ENCODE assay signal across 8 cellular contexts in genomic region chr1:2226525-2227340, GRCh38. TPM values are rescaled to one million over a fixed set of nuclear protein-coding genes. Genes with fewer than 3 reads are reported as not detected.
DNase-seq lines count a peak whose midpoint lies in the region; ATAC-seq and TF ChIP-seq lines count a peak whose summit lies in the region.

No MANE protein-coding gene starts in this region.

- H4K20me1 ChIP-seq in mammary epithelial cell (ENCODE audit: insufficient read depth, low read length): peaks cover 12% of the 10 kb centered on the region

- WGBS in mammary epithelial cell (ENCODE audit: low coverage, missing lambda C conversion rate): 47% methylated on average over 30 of the region's 72 CpGs
- WGBS in upper lobe of left lung, 2 donors: 46 to 93% methylated on average over 2 to 11 of the region's 72 CpGs

- no peaks in the 10 kb centered on the region for H3K27me3 ChIP-seq in CD8-positive, alpha-beta memory T cell (ENCODE audit: insufficient read depth, low read length, poor library complexity, severe bottlenecking)
- H3K27me3 ChIP-seq in mammary epithelial cell (ENCODE audit: insufficient read depth, low read length): no peaks in the 10 kb centered on the region
- H3K27me3 ChIP-seq in lower lobe of right lung (ENCODE audit: low read depth): no peaks in the 10 kb centered on the region
- no peaks in the 10 kb centered on the region for H3K27me3 ChIP-seq in upper lobe of left lung

- peaks cover 0 to 11% of the 10 kb centered on the region in 2 donors for H3K27me3 Mint-ChIP-seq in CD8-positive, alpha-beta memory T cell

- no peak for DNase-seq in CD8-positive, alpha-beta memory T cell
- DNase-seq in mammary epithelial cell: no peak
- DNase-seq in lower lobe of right lung: peak; percentile 63
- peak in 1 of 2 donors; percentile 26 for DNase-seq in upper lobe of left lung
- no peak for DNase-seq in stimulated activated CD4-positive, alpha-beta T cell treated with anti-CD3 and anti-CD28 coated beads, Interleukin-4, amount 100 ng/mL, for 4 hours
- no peak for DNase-seq in cerebellar cortex (ENCODE audit: low spot score)

- H3K4me1 ChIP-seq in CD8-positive, alpha-beta memory T cell (ENCODE audit: insufficient read depth, low read length): peaks cover 18% of the 10 kb centered on the region
- H3K4me1 ChIP-seq in mammary epithelial cell (ENCODE audit: insufficient read depth, low read length) (peaks cover 13% of the 10 kb centered on the region), lower lobe of right lung (peaks cover 34% of the 10 kb centered on the region), upper lobe of left lung (peaks cover 26 to 36% (median 30%) of the 10 kb centered on the region in 4 donors)

- peaks cover 0 to 24% (median 1%) of the 10 kb centered on the region in 3 donors for H3K36me3 Mint-ChIP-seq in CD8-positive, alpha-beta memory T cell

- H3K9ac ChIP-seq in mammary epithelial cell (ENCODE audit: insufficient read depth, low read length): peak overlapping the region; percentile 86

- BruUV-seq in mammary epithelial cell (replicated peaks; lab: Mats Ljungman, UMichigan): no TSS peak

- ATAC-seq in HG03280 (IDR thresholded peaks at IDR 0.05; ENCODE audit: unreplicated experiment) (peak; percentile 0), lower lobe of right lung (peak; percentile 0 to 2), upper lobe of left lung (ENCODE audit: low FRiP score in 2 of 2) (peak in 1 of 2 donors; percentile 3), GM19328 (IDR thresholded peaks at IDR 0.05; ENCODE audit: unreplicated experiment) (no peak)

- no peaks in the 10 kb centered on the region for H3K36me3 ChIP-seq in CD8-positive, alpha-beta memory T cell (ENCODE audit: insufficient read depth, low read length)
- H3K36me3 ChIP-seq in mammary epithelial cell (ENCODE audit: insufficient read depth, low read length) (no peaks in the 10 kb centered on the region), lower lobe of right lung (no peaks in the 10 kb centered on the region), upper lobe of left lung (no peaks in the 10 kb centered on the region)

- peak overlapping the region; percentile 97 for H3K4me2 ChIP-seq in mammary epithelial cell (ENCODE audit: insufficient read depth, low read depth, low read length)

- peaks cover 0 to 2% (median 0%) of the 10 kb centered on the region in 5 donors for H3K9me3 Mint-ChIP-seq in CD8-positive, alpha-beta memory T cell

- in situ Hi-C loops in mammary epithelial cell (cut with MboI; ENCODE audit: low sequenced_read_pairs in 2 of 2): no loop called here

- H3K27ac ChIP-seq in CD8-positive, alpha-beta memory T cell (ENCODE audit: low read depth, low read length): peak overlapping the region; percentile 51
- H3K27ac ChIP-seq in mammary epithelial cell (ENCODE audit: insufficient read depth, low read depth, low read length): peak overlapping the region; percentile 65
- H3K27ac ChIP-seq in lower lobe of right lung: peak overlapping the region; percentile 98
- H3K27ac ChIP-seq in upper lobe of left lung: peak overlapping the region; percentile 99

- dilution Hi-C loops in mammary epithelial cell (cut with HindIII; ENCODE audit: low sequenced_read_pairs): no loop called here

- peak overlapping the region; percentile 96 for H2AFZ ChIP-seq in mammary epithelial cell (ENCODE audit: low read depth, low read length)

- peak overlapping the region in 7 of 8 donors; percentile 57 to 97 (median 90) for H3K27ac Mint-ChIP-seq in CD8-positive, alpha-beta memory T cell

- POLR2A ChIA-PET in CD8-positive, alpha-beta memory T cell (lab: Charles Lee): interaction anchor here (1.0 to 1.5 kb wide), 4 partner anchors 27 to 74 kb away, joined by 4 to 14 read pairs (median 10); partner anchors contain the start of gene FAAP20

- H3K4me3 ChIP-seq in CD8-positive, alpha-beta memory T cell (ENCODE audit: low read length): no peak overlapping the region
- H3K4me3 ChIP-seq in mammary epithelial cell (replicated peaks in 1 of 3; ENCODE audit: insufficient read depth in 1 of 3, low read depth in 2 of 3, low read length in 3 of 3) (peak overlapping the region; percentile 56 to 96 (median 89)), lower lobe of right lung (peak overlapping the region; percentile 61), upper lobe of left lung (peak overlapping the region; percentile 60 to 69 (median 62))

- no peaks in the 10 kb centered on the region for H3K9me3 ChIP-seq in CD8-positive, alpha-beta memory T cell (ENCODE audit: low read length)
- H3K9me3 ChIP-seq in mammary epithelial cell (replicated peaks; ENCODE audit: insufficient read depth, low read length) (no peaks in the 10 kb centered on the region), lower lobe of right lung (no peaks in the 10 kb centered on the region), upper lobe of left lung (no peaks in the 10 kb centered on the region)

- TF ChIP-seq EP300 in upper lobe of left lung (IDR thresholded peaks at IDR 0.05): no peak

- CTCF ChIA-PET in CD8-positive, alpha-beta memory T cell (lab: Charles Lee): interaction anchor here (1.0 kb wide), 1 partner anchor 155 kb away, joined by 3 read pairs; no protein-coding TSS in a partner anchor
- CTCF ChIA-PET in mammary epithelial cell (lab: Charles Lee; ENCODE audit: low non-redundant PET): no interaction called here

- intact Hi-C loops in mammary epithelial cell (cut with micrococcal nuclease): no loop called here
- intact Hi-C loops in lower lobe of right lung (cut with DNase I): no loop called here

- H3K79me2 ChIP-seq in mammary epithelial cell (ENCODE audit: insufficient read depth, low read length): peaks cover 32% of the 10 kb centered on the region

- TF ChIP-seq CTCF in mammary epithelial cell (conservative IDR thresholded peaks at IDR 0.05 in 1 of 2, IDR thresholded peaks at IDR 0.05 in 1 of 2; ENCODE audit: extremely low read depth in 1 of 2, insufficient read depth in 1 of 2, low read depth in 1 of 2, low read length in 2 of 2): no peak
- TF ChIP-seq CTCF in lower lobe of right lung (IDR thresholded peaks at IDR 0.05): no peak
- no peak for TF ChIP-seq CTCF in upper lobe of left lung (IDR thresholded peaks at IDR 0.05)

- TF ChIP-seq POLR2A in upper lobe of left lung (IDR thresholded peaks at IDR 0.05): no peak

- H3K4me1 Mint-ChIP-seq in CD8-positive, alpha-beta memory T cell: peaks cover 18 to 32% (median 28%) of the 10 kb centered on the region in 3 donors

- H3K4me3 Mint-ChIP-seq in CD8-positive, alpha-beta memory T cell: peak overlapping the region; percentile 65 to 85 (median 77)

RNA-seq across cellular contexts. Expression of gene SKI, which starts 1.4 kb away (rescaled TPM):
- total RNA-seq in CD8-positive, alpha-beta memory T cell: 10 to 100 TPM; 35.9 to 38.4 TPM
- polyA plus RNA-seq in CD8-positive, alpha-beta memory T cell: 0.94 TPM
- total RNA-seq in mammary epithelial cell (10 to 100 TPM; 27.2 to 47.8 TPM), lower lobe of right lung (90.0 TPM), upper lobe of left lung (100 to 1,000 TPM in 3 of 6 donors, 10 to 100 TPM in 3; 57.3 to 108 (median 96.9) TPM)
- 10.5 TPM for polyA plus RNA-seq in mammary epithelial cell
- 34.8 TPM for polyA minus RNA-seq in mammary epithelial cell

RNA-seq across cellular contexts. Expression of gene FAAP20, which starts 32.2 kb away (rescaled TPM):
- 10 to 100 TPM; 65.0 to 72.5 TPM for total RNA-seq in CD8-positive, alpha-beta memory T cell
- 66.4 TPM for polyA plus RNA-seq in CD8-positive, alpha-beta memory T cell
- total RNA-seq in mammary epithelial cell (10 to 100 TPM; 13.5 to 70.9 TPM), lower lobe of right lung (50.9 TPM), upper lobe of left lung (10 to 100 TPM; 26.7 to 88.0 (median 66.8) TPM)
- polyA plus RNA-seq in mammary epithelial cell: 11.8 TPM
- 5.4 TPM for polyA minus RNA-seq in mammary epithelial cell
